In genomic region chr19:53394522-53394973, GRCh38 we compare ENCODE assay signal across 8 cellular contexts. TPM values are rescaled to one million over a fixed set of nuclear protein-coding genes. Genes with fewer than 3 reads are reported as not detected.
DNase-seq lines count a peak whose midpoint lies in the region; ATAC-seq and TF ChIP-seq lines count a peak whose summit lies in the region.

No MANE protein-coding gene starts in this region.

- H3K27ac ChIP-seq in MM.1S (ENCODE audit: low read length) (no peak overlapping the region), caudate nucleus (ENCODE audit: low read depth, low read length) (peak overlapping the region; percentile 36), substantia nigra (ENCODE audit: low read depth, low read length, poor library complexity, severe bottlenecking) (peak overlapping the region; percentile 69)

- no peak for TF ChIP-seq CTCF in MM.1S (IDR thresholded peaks at IDR 0.05; ENCODE audit: low read length)

- no peaks in the 10 kb centered on the region for H3K9me3 ChIP-seq in MM.1S (replicated peaks; ENCODE audit: insufficient read depth, low read length)

- no peaks in the 10 kb centered on the region for H3K27me3 ChIP-seq in MM.1S (replicated peaks; ENCODE audit: insufficient read depth, low read length)

- H3K9ac ChIP-seq in MM.1S (ENCODE audit: low read length) = no peak overlapping the region; the same call in 1 of the 2 replicates

- H3K9me2 ChIP-seq in MM.1S (replicated peaks; ENCODE audit: insufficient read depth, low read length) = no peaks in the 10 kb centered on the region

- DNase-seq in ELR (ENCODE audit: low read depth) (peak; percentile 83), MM.1S (no peak), caudate nucleus (lab: John Stamatoyannopoulos, UW) (peak in 19 of 61 donors; percentile 3 to 71 (median 32)), left colon (peak; percentile 40 to 56), substantia nigra (lab: John Stamatoyannopoulos, UW) (peak in 30 of 49 donors; percentile 11 to 60 (median 36)), COLO829 (ENCODE audit: low spot score) (no peak), DMS 273 treated with DMSO at 0.1 percent for 48 hours (lab: John Stamatoyannopoulos, UW) (no peak)
- DNase-seq in stimulated activated CD4-positive, alpha-beta T cell treated with anti-CD3 and anti-CD28 coated beads, Interleukin-4, amount 100 ng/mL, for 24 hours = no peak

- H3K4me2 ChIP-seq in MM.1S (ENCODE audit: low read depth, low read length) = peak overlapping the region; percentile 75

- peak overlapping the region; percentile 66 for H2AFZ ChIP-seq in MM.1S (ENCODE audit: low read length)

- intact Hi-C loops in left colon (cut with DNase I, micrococcal nuclease) = no loop called here

- peaks cover 7% of the 10 kb centered on the region for H3K79me2 ChIP-seq in MM.1S (ENCODE audit: low read length)

- H3K36me3 ChIP-seq in MM.1S (replicated peaks; ENCODE audit: insufficient read depth, low read length) = peaks cover 3% of the 10 kb centered on the region; the same call in 1 of the 2 replicates

- peak overlapping the region; percentile 85 for H3K4me3 ChIP-seq in MM.1S (ENCODE audit: low read length)

- ATAC-seq in left colon = peak; percentile 38

- H3F3A ChIP-seq in MM.1S (ENCODE audit: insufficient read depth, low read length) = no peaks in the 10 kb centered on the region

- no peaks in the 10 kb centered on the region for H3K4me1 ChIP-seq in MM.1S (ENCODE audit: low read length)

- no peaks in the 10 kb centered on the region for H4K20me1 ChIP-seq in MM.1S (ENCODE audit: insufficient read depth, low read length)

RNA-seq across cellular contexts. Expression of gene ZNF765, which starts 0.4 kb away (rescaled TPM):
- total RNA-seq in left colon = 1 to 10 TPM; 9.6 to 9.9 TPM

RNA-seq across cellular contexts. Expression of gene ZNF525, which starts 29.0 kb away (rescaled TPM):
- total RNA-seq in left colon = 1 to 10 TPM; 8.6 to 9.3 TPM

RNA-seq across cellular contexts. Expression of gene ZNF761, which starts 37.2 kb away (rescaled TPM):
- total RNA-seq in left colon = 1 to 10 TPM; 7.7 to 7.8 TPM

Comparison
In these comparisons a context has a peak if more than half of its experiments do, and no peak if none do; other contexts are left out.
1. DNase-seq: peak in ELR (single experiment), left colon (2 of 2) and substantia nigra (30 of 49); none in MM.1S (single experiment), COLO829 (single experiment), stimulated activated CD4-positive, alpha-beta T cell treated with anti-CD3 and anti-CD28 coated beads, Interleukin-4, amount 100 ng/mL, for 24 hours (single experiment) and DMS 273 treated with DMSO at 0.1 percent for 48 hours (single experiment).